14 cellular contexts compared by ENCODE assay signal in genomic region chr9:99955606-99956005, GRCh38.
"Had no signal": no experiment of that assay in that cellular context is flagged by ENCODE, and none has a peak within 500 bp of the region (broad histone marks: within the 10 kb centered on the region; RNA-seq: fewer than 3 reads in every experiment).

No MANE protein-coding gene starts in this region.

- DNase-seq: activated CD4-positive, alpha-beta T cell treated with anti-CD3 and anti-CD28 coated beads, Interleukin-2, amount 10 ng/mL, durations not matched to agents 7 days and 5 days; activated gamma-delta T cell treated with Interleukin-2 at 50 U/mL for 16 hours; kidney; left lung; mammary epithelial cell; retina; spleen; SW 1271 had no signal

- H3K4me1 Mint-ChIP-seq: neural crest cell, WTC11 had no signal

- H3K27me3 Mint-ChIP-seq: activated CD4-positive, alpha-beta T cell treated with anti-CD3 and anti-CD28 coated beads, Interleukin-2, amount 10 ng/mL, durations not matched to agents 7 days and 5 days had no signal

- H3K4me3 Mint-ChIP-seq: activated CD4-positive, alpha-beta T cell treated with anti-CD3 and anti-CD28 coated beads, Interleukin-2, amount 10 ng/mL, durations not matched to agents 7 days and 5 days; neural crest cell; WTC11 had no signal

- H3K27me3 ChIP-seq: ascending aorta, left lung, spleen, tibial nerve had no signal

- H3K9me3 Mint-ChIP-seq: activated CD4-positive, alpha-beta T cell treated with anti-CD3 and anti-CD28 coated beads, Interleukin-2, amount 10 ng/mL, durations not matched to agents 7 days and 5 days; neural crest cell had no signal

- H3K27ac ChIP-seq: ascending aorta, coronary artery, left lung, spleen, tibial nerve had no signal

- H3K9me3 ChIP-seq: ascending aorta, left lung, spleen, tibial nerve had no signal

- H3K4me3 ChIP-seq: ascending aorta, coronary artery, left lung, spleen, tibial nerve had no signal

- H3K27ac Mint-ChIP-seq: activated CD4-positive, alpha-beta T cell treated with anti-CD3 and anti-CD28 coated beads, Interleukin-2, amount 10 ng/mL, durations not matched to agents 7 days and 5 days; WTC11 had no signal

- ATAC-seq: left lung, WTC11 had no signal

- H3K4me1 ChIP-seq: ascending aorta, left lung had no signal

- FAIRE-seq: urothelium cell line had no signal
